Comparison of ENCODE assay signal across 8 cellular contexts in genomic region chr13:48562296-48563066, GRCh38.
DNase-seq lines count a peak whose midpoint lies in the region; ATAC-seq and TF ChIP-seq lines count a peak whose summit lies in the region.

No MANE protein-coding gene starts in this region.

- no peaks in the 10 kb centered on the region for H3K4me1 Mint-ChIP-seq in nephron progenitor cell

- no peaks in the 10 kb centered on the region for H3K36me3 Mint-ChIP-seq in nephron progenitor cell (ENCODE audit: low read depth)

- ATAC-seq in GM18499 (IDR thresholded peaks at IDR 0.05; ENCODE audit: insufficient read depth, unreplicated experiment) (peak; percentile 95), HG02623 (IDR thresholded peaks at IDR 0.05; ENCODE audit: unreplicated experiment) (peak; percentile 97)

- no peak overlapping the region for H3K27ac Mint-ChIP-seq in nephron progenitor cell

- peaks cover 4% of the 10 kb centered on the region for H3K9me3 Mint-ChIP-seq in nephron progenitor cell

- no peak overlapping the region for H3K4me3 Mint-ChIP-seq in nephron progenitor cell

- DNase-seq in NOMO-1 (lab: John Stamatoyannopoulos, UW; ENCODE audit: unreplicated experiment in 2 of 2) (peak; percentile 53 to 93), NCI-H526 treated with DMSO at 0.1 percent for 48 hours (lab: John Stamatoyannopoulos, UW) (no peak), nephron progenitor cell (no peak), NCI-H2196 (lab: John Stamatoyannopoulos, UW; ENCODE audit: unreplicated experiment) (no peak)
- DNase-seq in activated effector memory CD4-positive, alpha-beta T cell treated with anti-CD3 and anti-CD28 coated beads, Interleukin-2, amount 50 U/mL, for 16 hours = peak; percentile 82
- peak in 2 of 3 donors; percentile 36 to 50 for DNase-seq in stimulated activated CD4-positive, alpha-beta T cell treated with anti-CD3 and anti-CD28 coated beads, TNF-alpha, amount 100 ng/mL, for 1 hour (ENCODE audit: low read depth in 3 of 3, low spot score in 1 of 3)

- no peak for TF ChIP-seq CTCF in nephron progenitor cell (IDR thresholded peaks at IDR 0.05)

- peaks cover 9% of the 10 kb centered on the region for H3K27me3 Mint-ChIP-seq in nephron progenitor cell (ENCODE audit: low read depth, poor library complexity)

Comparison
In these comparisons a context has a peak if more than half of its experiments do, and no peak if none do; other contexts are left out.
1. DNase-seq: peak in NOMO-1 (2 of 2), activated effector memory CD4-positive, alpha-beta T cell treated with anti-CD3 and anti-CD28 coated beads, Interleukin-2, amount 50 U/mL, for 16 hours (single experiment) and stimulated activated CD4-positive, alpha-beta T cell treated with anti-CD3 and anti-CD28 coated beads, TNF-alpha, amount 100 ng/mL, for 1 hour (2 of 3); none in NCI-H526 treated with DMSO at 0.1 percent for 48 hours (single experiment), nephron progenitor cell (single experiment) and NCI-H2196 (single experiment).